Comparison of ENCODE assay signal across 18 cellular contexts in genomic region chr10:26502988-26503387, GRCh38.
DNase-seq lines count a peak whose midpoint lies in the region; ATAC-seq lines count a peak whose summit lies in the region.
"Had no signal": no experiment of that assay in that cellular context is flagged by ENCODE, and none has a peak within 500 bp of the region (broad histone marks: within the 10 kb centered on the region; RNA-seq: fewer than 3 reads in every experiment).

No MANE protein-coding gene starts in this region.

- no peaks in the 10 kb centered on the region for H3K4me1 ChIP-seq in naive thymus-derived CD4-positive, alpha-beta T cell (ENCODE audit: control insufficient read depth in 2 of 2, insufficient read depth in 2 of 2, low read length in 2 of 2)
- H3K4me1 ChIP-seq in subcutaneous abdominal adipose tissue (ENCODE audit: control insufficient read depth in 5 of 5, insufficient read depth in 5 of 5, low read length in 5 of 5), result peaks cover 0 to 18% (median 8%) of the 10 kb centered on the region in 5 donors

- intact Hi-C loops in left cardiac atrium (cut with DNase I) (no loop called here), left ventricle myocardium superior (cut with micrococcal nuclease) (no loop called here)
- intact Hi-C loops in naive thymus-derived CD4-positive, alpha-beta T cell (cut with micrococcal nuclease), result loop anchor here in 1 of 2 donors (5.0 kb wide), 2 partner anchors 36 to 39 kb away; no protein-coding TSS in a partner anchor

- no peak overlapping the region for H3K4me3 Mint-ChIP-seq in T-helper 2 cell treated with Interferon-gamma antibody and Interleukin-4, amounts not matched to agents 5 μg/mL and 100 μg/mL, for 36 hours
- no peak overlapping the region for H3K4me3 Mint-ChIP-seq in naive thymus-derived CD4-positive, alpha-beta T cell

- H3K27ac Mint-ChIP-seq in T-helper 2 cell treated with Interferon-gamma antibody and Interleukin-4, amounts not matched to agents 5 μg/mL and 100 μg/mL, for 36 hours, result peak overlapping the region; percentile 6
- H3K27ac Mint-ChIP-seq in naive thymus-derived CD4-positive, alpha-beta T cell, result peak overlapping the region in 5 of 9 donors; percentile 28 to 62 (median 37)

- peaks cover 3% of the 10 kb centered on the region for H3K4me1 Mint-ChIP-seq in T-helper 2 cell treated with Interferon-gamma antibody and Interleukin-4, amounts not matched to agents 5 μg/mL and 100 μg/mL, for 36 hours (ENCODE audit: low read depth)
- peaks cover 6 to 61% (median 54%) of the 10 kb centered on the region in 7 donors for H3K4me1 Mint-ChIP-seq in naive thymus-derived CD4-positive, alpha-beta T cell

- no peak overlapping the region for H3K27ac ChIP-seq in naive thymus-derived CD4-positive, alpha-beta T cell (ENCODE audit: low read depth, low read length)
- H3K27ac ChIP-seq in subcutaneous abdominal adipose tissue (ENCODE audit: low read depth, low read length), result peak overlapping the region; percentile 69
- H3K27ac ChIP-seq: PC-9 had no signal

- H3K9ac ChIP-seq in subcutaneous abdominal adipose tissue (ENCODE audit: low read length in 5 of 5), result peak overlapping the region in 1 of 5 donors; percentile 15

- peaks cover 61% of the 10 kb centered on the region for H3K36me3 Mint-ChIP-seq in T-helper 2 cell treated with Interferon-gamma antibody and Interleukin-4, amounts not matched to agents 5 μg/mL and 100 μg/mL, for 36 hours (ENCODE audit: low read depth)
- H3K36me3 Mint-ChIP-seq in naive thymus-derived CD4-positive, alpha-beta T cell, result peaks cover 42 to 74% (median 49%) of the 10 kb centered on the region in 5 donors

- ATAC-seq in left cardiac atrium (peak; percentile 48 to 58), left ventricle myocardium superior (no peak), GM18873 (IDR thresholded peaks at IDR 0.05; ENCODE audit: low FRiP score, unreplicated experiment) (no peak)
- peak; percentile 37 for ATAC-seq in naive thymus-derived CD4-positive, alpha-beta T cell
- ATAC-seq: GM12878 had no signal

- peaks cover 17 to 80% (median 21%) of the 10 kb centered on the region in 3 experiments for H3K36me3 ChIP-seq in naive thymus-derived CD4-positive, alpha-beta T cell (ENCODE audit: control insufficient read depth in 2 of 3, insufficient read depth in 3 of 3, low read length in 3 of 3)
- peaks cover 16 to 42% (median 26%) of the 10 kb centered on the region in 5 donors for H3K36me3 ChIP-seq in subcutaneous abdominal adipose tissue (ENCODE audit: control insufficient read depth in 5 of 5, insufficient read depth in 5 of 5, low read length in 5 of 5)

- DNase-seq in T-helper 2 cell treated with Interferon-gamma antibody and Interleukin-4, amounts not matched to agents 5 μg/mL and 100 μg/mL, for 36 hours (ENCODE audit: low spot score), result no peak
- DNase-seq in T-helper 2 cell (no peak), left cardiac atrium (no peak), left ventricle myocardium superior (no peak), NCI-H1417 treated with DMSO at 0.1 percent for 48 hours (lab: John Stamatoyannopoulos, UW) (no peak)
- no peak for DNase-seq in naive thymus-derived CD4-positive, alpha-beta T cell
- DNase-seq: 8988T, DND-41, KBM-7, NCI-H1048, NCI-H146, NCI-H2081, NCI-H510A treated with DMSO at 0.1 percent for 48 hours, NCI-H82, PC-9 had no signal

- H3K27me3 Mint-ChIP-seq in T-helper 2 cell treated with Interferon-gamma antibody and Interleukin-4, amounts not matched to agents 5 μg/mL and 100 μg/mL, for 36 hours (ENCODE audit: low read depth), result no peaks in the 10 kb centered on the region
- no peaks in the 10 kb centered on the region for H3K27me3 Mint-ChIP-seq in naive thymus-derived CD4-positive, alpha-beta T cell

- CTCF ChIA-PET in naive thymus-derived CD4-positive, alpha-beta T cell (lab: Charles Lee), result interaction anchor here (0.6 to 1.9 kb wide), 9 partner anchors 12 to 169 kb away, joined by 3 to 6 read pairs (median 3); no protein-coding TSS in a partner anchor

- H3K9me3 Mint-ChIP-seq in T-helper 2 cell treated with Interferon-gamma antibody and Interleukin-4, amounts not matched to agents 5 μg/mL and 100 μg/mL, for 36 hours, result no peaks in the 10 kb centered on the region
- H3K9me3 Mint-ChIP-seq in naive thymus-derived CD4-positive, alpha-beta T cell, result peaks cover 0 to 3% (median 0%) of the 10 kb centered on the region in 11 donors

- POLR2A ChIA-PET in naive thymus-derived CD4-positive, alpha-beta T cell (lab: Charles Lee), result interaction anchor here (1.2 to 3.0 kb wide), 5 partner anchors 9 to 35 kb away, joined by 3 to 10 read pairs (median 4); no protein-coding TSS in a partner anchor

- no peaks in the 10 kb centered on the region for H3K27me3 ChIP-seq in naive thymus-derived CD4-positive, alpha-beta T cell (ENCODE audit: control insufficient read depth in 2 of 2, insufficient read depth in 2 of 2, low read length in 2 of 2)
- no peaks in the 10 kb centered on the region for H3K27me3 ChIP-seq in subcutaneous abdominal adipose tissue (ENCODE audit: control insufficient read depth in 5 of 5, insufficient read depth in 4 of 5, low read length in 5 of 5)

- H3K9me3 ChIP-seq in naive thymus-derived CD4-positive, alpha-beta T cell (ENCODE audit: control insufficient read depth in 2 of 3, low read length in 3 of 3), result no peaks in the 10 kb centered on the region
- H3K9me3 ChIP-seq in subcutaneous abdominal adipose tissue (ENCODE audit: control insufficient read depth in 5 of 5, low read length in 5 of 5), result no peaks in the 10 kb centered on the region

- no peak overlapping the region for H3K4me3 ChIP-seq in naive thymus-derived CD4-positive, alpha-beta T cell (ENCODE audit: low read length)
- no peak overlapping the region for H3K4me3 ChIP-seq in subcutaneous abdominal adipose tissue (ENCODE audit: low read depth in 1 of 5, low read length in 5 of 5)
- H3K4me3 ChIP-seq: GM12878, PC-9 had no signal

Comparison
In these comparisons a context has a peak if more than half of its experiments do, and no peak if none do; other contexts are left out.
1. ATAC-seq: peak in left cardiac atrium (2 of 2) and naive thymus-derived CD4-positive, alpha-beta T cell (single experiment); none in left ventricle myocardium superior (single experiment) and GM18873 (single experiment).